ENCODE assay signal across 9 cellular contexts in genomic region chr7:64888901-64889685, GRCh38. TPM values are rescaled to one million over a fixed set of nuclear protein-coding genes. Genes with fewer than 3 reads are reported as not detected.
DNase-seq lines count a peak whose midpoint lies in the region; ATAC-seq, FAIRE-seq and TF ChIP-seq lines count a peak whose summit lies in the region.
"Had no signal": no experiment of that assay in that cellular context is flagged by ENCODE, and none has a peak within 500 bp of the region (broad histone marks: within the 10 kb centered on the region; RNA-seq: fewer than 3 reads in every experiment).

No MANE protein-coding gene starts in this region.

- FAIRE-seq in HTR-8/SVneo (lab: Jason Lieb, UNC) = no peak
- FAIRE-seq: K562 had no signal

- H3K9me3 Mint-ChIP-seq in WTC11 (peaks cover 10% of the 10 kb centered on the region), glutamatergic neuron (ENCODE audit: unreplicated experiment) (peaks cover 15% of the 10 kb centered on the region)

- H3K27me3 Mint-ChIP-seq in WTC11 (ENCODE audit: low read depth) (peaks cover 64% of the 10 kb centered on the region), glutamatergic neuron (ENCODE audit: unreplicated experiment) (peaks cover 20% of the 10 kb centered on the region)

- ATAC-seq in WTC11 (peak; percentile 32), omental fat pad (ENCODE audit: low FRiP score) (peak; percentile 48)
- ATAC-seq: K562 had no signal

- H3K36me3 Mint-ChIP-seq in WTC11 (peaks cover under 1% of the 10 kb centered on the region), glutamatergic neuron (ENCODE audit: unreplicated experiment) (peaks cover 5% of the 10 kb centered on the region)

- H3K27ac Mint-ChIP-seq in WTC11 = no peak overlapping the region
- no peak overlapping the region for H3K27ac Mint-ChIP-seq in glutamatergic neuron (ENCODE audit: unreplicated experiment)

- H3K4me3 Mint-ChIP-seq in WTC11 = peak overlapping the region; percentile 76
- peak overlapping the region; percentile 89 for H3K4me3 Mint-ChIP-seq in glutamatergic neuron (ENCODE audit: unreplicated experiment)

- POLR2A ChIA-PET in WTC11 (lab: Charles Lee) = interaction anchor here (1.1 to 1.4 kb wide), 2 partner anchors 14 to 117 kb away, joined by 3 read pairs; partner anchors contain the start of genes ERV3-1 and ZNF273

- peaks cover 5% of the 10 kb centered on the region; the same call in 1 of the 2 replicates for H3K4me1 Mint-ChIP-seq in WTC11
- peaks cover 4% of the 10 kb centered on the region for H3K4me1 Mint-ChIP-seq in glutamatergic neuron (ENCODE audit: low read depth, unreplicated experiment)

- peak; percentile 22 for DNase-seq in GM10266 (ENCODE audit: extremely low spot score)
- DNase-seq in WTC11 (ENCODE audit: low spot score) = no peak
- peak; percentile 39 for DNase-seq in glutamatergic neuron
- no peak for DNase-seq in omental fat pad (ENCODE audit: low spot score)
- no peak for DNase-seq in HTR-8/SVneo (ENCODE audit: insufficient read length, low spot score)
- DNase-seq in NCI-H1436 treated with DMSO at 0.1 percent for 48 hours (lab: John Stamatoyannopoulos, UW) = no peak
- DNase-seq in effector CD4-positive, alpha-beta T cell = no peak
- DNase-seq in stimulated activated CD4-positive, alpha-beta T cell treated with anti-CD3 and anti-CD28 coated beads, Interleukin-2, amount 100 ng/mL, for 48 hours = no peak

- TF ChIP-seq CTCF in GM10266 (IDR thresholded peaks at IDR 0.05; ENCODE audit: control insufficient read depth, insufficient read depth, low read depth, missing control alignments) (no peak), WTC11 (IDR thresholded peaks at IDR 0.05) (no peak), glutamatergic neuron (IDR thresholded peaks at IDR 0.05; ENCODE audit: partially characterized antibody, unreplicated experiment) (no peak), omental fat pad (IDR thresholded peaks at IDR 0.05) (no peak)

- CTCF ChIA-PET in WTC11 (lab: Charles Lee) = interaction anchor here (0.7 to 2.0 kb wide), 9 partner anchors 9 to 588 kb away, joined by 3 to 17 read pairs (median 6); partner anchors contain the start of genes ZNF138 and ZNF273

TF ChIP-seq in WTC11, 78 proteins besides CTCF, POLR2A, EP300 and RAD21:
- TF ChIP-seq ZBTB21 (CRISPR knock-in tag; IDR thresholded peaks at IDR 0.05; ENCODE audit: borderline replicate concordance) (no peak), NFYB (CRISPR knock-in tag; conservative IDR thresholded peaks at IDR 0.05; ENCODE audit: low read depth) (no peak), CDX4 (CRISPR knock-in tag; IDR thresholded peaks at IDR 0.05; ENCODE audit: borderline replicate concordance) (no peak), GTF2I (CRISPR knock-in tag; conservative IDR thresholded peaks at IDR 0.05) (no peak), NFATC4 (CRISPR knock-in tag; IDR thresholded peaks at IDR 0.05) (no peak), RORB (CRISPR knock-in tag; IDR thresholded peaks at IDR 0.05) (no peak)
TF ChIP-seq in WTC11: peak in this region for 0.

RNA-seq across cellular contexts. Expression of gene ZNF273, which starts 14.0 kb away (rescaled TPM):
- 11.3 to 12.8 TPM (median 12.1 TPM) in 3 replicates for total RNA-seq in WTC11 (2021)
- total RNA-seq in glutamatergic neuron (ENCODE audit: unreplicated experiment) = 9.6 TPM
- total RNA-seq in omental fat pad = 10 to 100 TPM in 1 of 4 donors, 1 to 10 TPM in 3; 2.4 to 12.9 (median 5.8) TPM

Comparison
In these comparisons a context has a peak if more than half of its experiments do, and no peak if none do; other contexts are left out.
1. DNase-seq: peak in GM10266 (single experiment) and glutamatergic neuron (single experiment); none in WTC11 (single experiment), omental fat pad (single experiment), HTR-8/SVneo (single experiment), NCI-H1436 treated with DMSO at 0.1 percent for 48 hours (single experiment), effector CD4-positive, alpha-beta T cell (single experiment) and stimulated activated CD4-positive, alpha-beta T cell treated with anti-CD3 and anti-CD28 coated beads, Interleukin-2, amount 100 ng/mL, for 48 hours (0 of 2).